ENCODE assay signal across 8 cellular contexts in genomic region chr3:128095222-128095703, GRCh38. TPM values are rescaled to one million over a fixed set of nuclear protein-coding genes. Genes with fewer than 3 reads are reported as not detected.
DNase-seq lines count a peak whose midpoint lies in the region; ATAC-seq and TF ChIP-seq lines count a peak whose summit lies in the region.

No MANE protein-coding gene starts in this region.

- peak; percentile 71 for DNase-seq in 8988T
- peak; percentile 82 for DNase-seq in GM13976 (ENCODE audit: low spot score)
- DNase-seq in NCI-H510A (lab: John Stamatoyannopoulos, UW), result peak; percentile 16
- peak; percentile 52 to 69 for DNase-seq in activated CD4-positive, alpha-beta T cell treated with anti-CD3 and anti-CD28 coated beads, Interleukin-2, amount 50 U/mL, for 24 hours (ENCODE audit: low read depth in 1 of 2, low spot score in 1 of 2)
- peak; percentile 78 to 89 (median 87) for DNase-seq in dorsolateral prefrontal cortex
- DNase-seq in lung (ENCODE audit: low spot score), result peak; percentile 80
- DNase-seq in stimulated activated CD8-positive, alpha-beta memory T cell treated with anti-CD3 and anti-CD28 coated beads, Interleukin-15, amount 100 ng/mL, for 24 hours (ENCODE audit: low read depth), result peak; percentile 61

- intact Hi-C loops in dorsolateral prefrontal cortex (cut with DNase I), result loop anchor here (1.0 to 10.0 kb wide), 6 partner anchors 72 to 513 kb away; no protein-coding TSS in a partner anchor

- H3K9me3 ChIP-seq in lung (ENCODE audit: control insufficient read depth in 2 of 2, insufficient read depth in 1 of 2, low read length in 1 of 2), result no peaks in the 10 kb centered on the region

- no peak overlapping the region for H3K4me3 ChIP-seq in dorsolateral prefrontal cortex
- H3K4me3 ChIP-seq in lung, result no peak overlapping the region

- H3K27ac ChIP-seq in dorsolateral prefrontal cortex, result peak overlapping the region in 29 of 59 donors; percentile 2 to 72 (median 43)
- H3K27ac ChIP-seq in lung (ENCODE audit: low read depth in 1 of 2, low read length in 1 of 2), result no peak overlapping the region

- in situ Hi-C loops in GM13976 (cut with MboI; ENCODE audit: low sequenced_read_pairs, unreplicated experiment), result no loop called here

- H3K36me3 ChIP-seq in lung (ENCODE audit: control insufficient read depth in 2 of 2, insufficient read depth in 2 of 2, low read length in 2 of 2), result peaks cover 23 to 35% of the 10 kb centered on the region in 2 donors

- TF ChIP-seq CTCF in GM13976 (IDR thresholded peaks at IDR 0.05; ENCODE audit: borderline replicate concordance, control extremely low read depth, extremely low read depth, insufficient read depth, missing control alignments), result peak; percentile 87
- peak; percentile 60 to 93 (median 86) for TF ChIP-seq CTCF in dorsolateral prefrontal cortex (IDR thresholded peaks at IDR 0.05 in 54 of 56, conservative IDR thresholded peaks at IDR 0.05 in 2 of 56; ENCODE audit: low read depth in 1 of 56, partially characterized antibody in 56 of 56)
- peak; percentile 71 for TF ChIP-seq CTCF in lung (IDR thresholded peaks at IDR 0.05; ENCODE audit: control extremely low read depth, extremely low read depth)

- no peaks in the 10 kb centered on the region for H3K27me3 ChIP-seq in dorsolateral prefrontal cortex
- H3K27me3 ChIP-seq in lung (ENCODE audit: control insufficient read depth, insufficient read depth), result no peaks in the 10 kb centered on the region

- H3K4me1 ChIP-seq in lung (ENCODE audit: control insufficient read depth in 2 of 2, insufficient read depth in 2 of 2, low read length in 2 of 2), result no peaks in the 10 kb centered on the region

- ATAC-seq in HG03095 (IDR thresholded peaks at IDR 0.05; ENCODE audit: unreplicated experiment) (peak; percentile 75), lung (ENCODE audit: insufficient read depth, low FRiP score) (no peak)

- 63 to 73% methylated on average over 6 of the region's 6 CpGs for WGBS in lung, 2 donors

RNA-seq across cellular contexts. Expression of gene RUVBL1, which starts 28.3 kb away (rescaled TPM):
- total RNA-seq in dorsolateral prefrontal cortex, result 10 to 100 TPM; 13.0 to 28.3 (median 18.2) TPM
- total RNA-seq in lung, result 10 to 100 TPM; 39.6 to 43.9 TPM
- polyA plus RNA-seq in lung, result 10 to 100 TPM; 26.6 to 53.7 TPM

RNA-seq across cellular contexts. Expression of gene SEC61A1, which starts 43.0 kb away (rescaled TPM):
- 10 to 100 TPM; 46.8 to 92.6 (median 61.3) TPM for total RNA-seq in dorsolateral prefrontal cortex
- total RNA-seq in lung, result 100 to 1,000 TPM; 137 to 270 TPM
- polyA plus RNA-seq in lung, result 100 to 1,000 TPM; 139 to 207 TPM

RNA-seq across cellular contexts. Expression of gene EEFSEC, which starts 58.0 kb away (rescaled TPM):
- total RNA-seq in dorsolateral prefrontal cortex (10 to 100 TPM in 109 of 120 experiments, 1 to 10 TPM in 11; 5.7 to 16.9 (median 12.9) TPM), lung (10 to 100 TPM in 1 of 2 donors, 1 to 10 TPM in 1; 9.8 to 20.1 TPM)
- polyA plus RNA-seq in lung, result 10 to 100 TPM; 10.9 to 12.4 TPM

Comparison
In these comparisons a context has a peak if more than half of its experiments do, and no peak if none do; other contexts are left out.
1. DNase-seq: peak in every context shown above with its lines; median percentile 87 in dorsolateral prefrontal cortex; 82 in GM13976; 80 in lung; 71 in 8988T; 61 in stimulated activated CD8-positive, alpha-beta memory T cell treated with anti-CD3 and anti-CD28 coated beads, Interleukin-15, amount 100 ng/mL, for 24 hours; 60 in activated CD4-positive, alpha-beta T cell treated with anti-CD3 and anti-CD28 coated beads, Interleukin-2, amount 50 U/mL, for 24 hours; 16 in NCI-H510A.